In genomic region chr7:44030029-44030428, GRCh38 we compare ENCODE assay signal across 9 cellular contexts. TPM values are rescaled to one million over a fixed set of nuclear protein-coding genes. Genes with fewer than 3 reads are reported as not detected.
A peak's percentile ranks its signal among the peaks of the same experiment; 100 is the strongest.
DNase-seq lines count a peak whose midpoint lies in the region; ATAC-seq and TF ChIP-seq lines count a peak whose summit lies in the region.
"Not testable (repeated sequence)": the region's sequence is repeated elsewhere in the genome, so short reads cannot be mapped to it uniquely, and the experiment has no call there.
"Had no signal": no experiment of that assay in that cellular context is flagged by ENCODE, and none has a peak within 500 bp of the region (broad histone marks: within the 10 kb centered on the region; RNA-seq: fewer than 3 reads in every experiment).

No MANE protein-coding gene starts in this region.

- H3K4me2 ChIP-seq in DND-41 (ENCODE audit: insufficient read depth, low read length); PC-3 (ENCODE audit: low read length): not testable (repeated sequence)

- TF ChIP-seq CTCF in DND-41 (IDR thresholded peaks at IDR 0.05; ENCODE audit: borderline replicate concordance, extremely low read depth, low read length, poor library complexity, severe bottlenecking); PC-3 (conservative IDR thresholded peaks at IDR 0.05; ENCODE audit: low read depth, low read length); mucosa of descending colon (IDR thresholded peaks at IDR 0.05); omental fat pad (IDR thresholded peaks at IDR 0.05): not testable (repeated sequence)

- not testable (repeated sequence) for H3K36me3 ChIP-seq in DND-41 (ENCODE audit: insufficient read depth, low read length); PC-3 (ENCODE audit: low read depth, low read length); mucosa of descending colon (ENCODE audit: low read depth)

- H3K9me2 ChIP-seq in PC-3 (replicated peaks; ENCODE audit: low read length), result not testable (repeated sequence)

- not testable (repeated sequence) for H3K4me3 ChIP-seq in DND-41 (ENCODE audit: low read depth in 1 of 2, low read length in 2 of 2); PC-3 (ENCODE audit: low read length); mucosa of descending colon

- H3K4me1 ChIP-seq in DND-41 (ENCODE audit: insufficient read depth, low read length); PC-3 (ENCODE audit: insufficient read depth, low read length); mucosa of descending colon (ENCODE audit: low read depth): not testable (repeated sequence)

- H3F3A ChIP-seq in PC-3 (ENCODE audit: low read length, unreplicated experiment), result not testable (repeated sequence)

- intact Hi-C loops in PC-3 (cut with micrococcal nuclease); mucosa of descending colon (cut with DNase I, micrococcal nuclease): not testable (repeated sequence)

- POLR2A ChIA-PET in PC-3 (lab: Charles Lee; ENCODE audit: unreplicated experiment), result not testable (repeated sequence)

- not testable (repeated sequence) for H3K9ac ChIP-seq in DND-41 (ENCODE audit: low read depth, low read length); PC-3 (ENCODE audit: low read length)

- H2AFZ ChIP-seq in DND-41 (ENCODE audit: low read depth, low read length); PC-3 (ENCODE audit: low read length): not testable (repeated sequence)

- not testable (repeated sequence) for H4K20me1 ChIP-seq in DND-41 (ENCODE audit: insufficient read depth, low read length); PC-3 (ENCODE audit: low read length)

- CTCF ChIA-PET in PC-3 (lab: Charles Lee), result not testable (repeated sequence)

- H3K27me3 ChIP-seq in DND-41 (ENCODE audit: insufficient read depth, low read length, poor library complexity); PC-3 (ENCODE audit: low read length): not testable (repeated sequence)

- H3K79me2 ChIP-seq in DND-41 (ENCODE audit: insufficient read depth, low read length); PC-3 (ENCODE audit: low read length): not testable (repeated sequence)

- H3K27ac ChIP-seq in DND-41 (ENCODE audit: low read length); PC-3 (ENCODE audit: low read length): not testable (repeated sequence)

- not testable (repeated sequence) for BruUV-seq in PC-3 (replicated peaks; lab: Mats Ljungman, UMichigan)

- not testable (repeated sequence) for DNase-seq in DND-41; PC-3; mucosa of descending colon; omental fat pad (ENCODE audit: low spot score)
- peak; percentile 12 for DNase-seq in ureter (ENCODE audit: low spot score)

- H3K9me3 ChIP-seq in DND-41 (ENCODE audit: insufficient read depth, low read length, severe bottlenecking); PC-3 (ENCODE audit: low read length); mucosa of descending colon: not testable (repeated sequence)

- ATAC-seq in DND-41 (ENCODE audit: insufficient read depth, low read depth) (0 out of 3 replicates have a peak, but pooled peaks have one; percentile 20), PC-3 (peak; percentile 81), SK-N-SH treated with all-trans-retinoic acid at 6 μM for 48 hours (peak; percentile 15; the same call in 1 of the 3 replicates), esophagus mucosa (peak; percentile 81), mucosa of descending colon (peak; percentile 28), omental fat pad (ENCODE audit: low FRiP score) (peak; percentile 28)

RNA-seq across cellular contexts. Expression of gene DBNL, which starts 14.5 kb away (rescaled TPM):
- total RNA-seq in PC-3 (2014; rRNA removed), result 108 and 152 TPM in 2 replicates
- 157 TPM for total RNA-seq in esophagus mucosa
- 10 to 100 TPM; 84.2 to 91.2 (median 89.8) TPM for total RNA-seq in mucosa of descending colon
- 100 to 1,000 TPM; 106 to 160 (median 127) TPM for total RNA-seq in omental fat pad
- total RNA-seq in ureter, result 107 TPM

RNA-seq across cellular contexts. Expression of gene SPDYE1, which starts 32.3 kb away (rescaled TPM):
- total RNA-seq in PC-3 (2014; rRNA removed) (not detected in 2 replicates), esophagus mucosa (not detected), mucosa of descending colon (not detected), omental fat pad (not detected), ureter (not detected)
- total RNA-seq: A673, Calu3 had no signal

RNA-seq across cellular contexts. Expression of gene PGAM2, which starts 35.3 kb away (rescaled TPM):
- total RNA-seq in PC-3 (2014; rRNA removed) (0.35 and 0.95 TPM in 2 replicates), esophagus mucosa (2.6 TPM), mucosa of descending colon (1 to 10 TPM in 1 of 3 donors, under 1 TPM in 2; 0.84 to 1.4 (median 0.96) TPM), omental fat pad (not detected), ureter (0.62 TPM)
- total RNA-seq: A673 had no signal

RNA-seq across cellular contexts. Expression of gene POLM, which starts 52.3 kb away (rescaled TPM):
- 19.6 and 21.2 TPM in 2 replicates for total RNA-seq in PC-3 (2014; rRNA removed)
- 14.8 TPM for total RNA-seq in esophagus mucosa
- total RNA-seq in mucosa of descending colon, result 10 to 100 TPM; 27.0 to 33.7 (median 28.1) TPM
- total RNA-seq in omental fat pad, result 10 to 100 TPM; 10.0 to 43.5 (median 21.3) TPM
- total RNA-seq in ureter, result 46.5 TPM

Comparison
In these comparisons a context has a peak if more than half of its experiments do, and no peak if none do; other contexts are left out.
1. ATAC-seq: peak in every context shown above with its lines; median percentile 81 in PC-3; 81 in esophagus mucosa; 28 in mucosa of descending colon; 28 in omental fat pad; 20 in DND-41; 15 in SK-N-SH treated with all-trans-retinoic acid at 6 μM for 48 hours.